ENCODE assay signal across 8 cellular contexts in the genomic region with DNA sequence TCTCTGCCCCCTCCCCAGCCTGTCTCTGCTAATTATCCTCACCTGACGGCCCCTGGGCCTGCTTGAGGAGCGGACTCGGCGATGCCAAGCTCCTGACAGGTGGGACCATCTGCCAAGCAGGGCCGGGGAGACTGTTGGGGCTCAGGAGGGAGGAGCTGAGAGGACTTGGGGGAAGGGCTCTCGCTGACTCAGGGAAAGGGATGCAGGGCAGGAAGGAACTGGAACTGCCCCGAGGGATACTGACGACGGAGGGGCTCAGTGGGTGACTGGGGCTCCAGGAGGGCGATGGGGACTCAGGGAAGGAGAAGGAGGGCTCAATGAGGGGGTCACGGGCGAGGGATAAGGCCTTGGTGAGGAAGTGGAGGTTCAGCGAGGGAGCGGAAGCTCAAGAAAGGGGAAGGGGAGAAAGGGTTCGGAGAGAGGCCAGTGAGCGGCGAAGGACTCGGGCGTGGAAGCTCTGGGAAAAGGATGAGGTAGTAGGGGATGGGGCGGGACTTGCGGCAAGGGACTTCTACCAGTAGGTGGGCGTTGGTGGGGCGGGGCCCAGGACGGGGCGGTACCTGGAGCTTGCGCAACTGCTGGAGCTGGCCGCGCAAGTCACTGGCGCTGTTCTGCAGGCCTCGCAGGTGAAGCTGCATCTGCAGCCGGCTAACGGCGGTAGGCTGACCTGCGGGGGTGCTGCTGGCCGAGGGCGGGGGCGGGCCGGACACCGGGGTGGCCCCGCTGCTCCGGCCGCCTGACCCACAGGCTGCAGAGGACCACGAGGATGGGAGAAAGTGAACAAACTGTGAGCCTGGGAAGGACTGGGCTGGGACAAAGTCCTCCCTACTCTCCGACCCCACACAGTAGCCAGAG. TPM values are rescaled to one million over a fixed set of nuclear protein-coding genes. Genes with fewer than 3 reads are reported as not detected.
DNase-seq lines count a peak whose midpoint lies in the region; ATAC-seq lines count a peak whose summit lies in the region.

No MANE protein-coding gene starts in this region.

- H3K27ac ChIP-seq in duodenal mucosa (ENCODE audit: low read depth, low read length): no peak overlapping the region

- ATAC-seq in GM18861 (IDR thresholded peaks at IDR 0.05; ENCODE audit: unreplicated experiment) (peak; percentile 47), HG03442 (IDR thresholded peaks at IDR 0.05; ENCODE audit: unreplicated experiment) (peak; percentile 63), HG03378 (IDR thresholded peaks at IDR 0.05; ENCODE audit: unreplicated experiment) (no peak)

- H3K9ac ChIP-seq in duodenal mucosa (ENCODE audit: low read depth in 1 of 2, low read length in 2 of 2): peak overlapping the region in 1 of 2 donors; percentile 47

- peaks cover 25 to 30% of the 10 kb centered on the region in 2 donors for H3K4me1 ChIP-seq in duodenal mucosa (ENCODE audit: control insufficient read depth in 1 of 2, insufficient read depth in 2 of 2, low read length in 2 of 2)

- no peaks in the 10 kb centered on the region for H3K9me3 ChIP-seq in duodenal mucosa (ENCODE audit: control insufficient read depth in 1 of 2, low read length in 2 of 2)

- peak overlapping the region; percentile 53 to 74 for H3K4me3 ChIP-seq in duodenal mucosa (ENCODE audit: low read depth in 1 of 2, low read length in 2 of 2)

- DNase-seq in NCI-H524 treated with DMSO at 0.1 percent for 48 hours (lab: John Stamatoyannopoulos, UW) (peak; percentile 75), mesenteric fat pad (ENCODE audit: low spot score) (peak; percentile 93)
- peak; percentile 95 to 97 for DNase-seq in activated CD4-positive, alpha-beta T cell treated with anti-CD3 and anti-CD28 coated beads, Interleukin-2, amount 50 U/mL, for 48 hours
- peak; percentile 75 to 80 for DNase-seq in stimulated activated CD8-positive, alpha-beta memory T cell treated with anti-CD3 and anti-CD28 coated beads, Interleukin-2, amount 100 ng/mL, for 1 hour (ENCODE audit: low read depth in 2 of 2)

- H3K27me3 ChIP-seq in duodenal mucosa (ENCODE audit: control insufficient read depth in 1 of 2, insufficient read depth in 2 of 2, low read length in 2 of 2): peaks cover 34 to 43% of the 10 kb centered on the region in 2 donors

- no peaks in the 10 kb centered on the region for H3K36me3 ChIP-seq in duodenal mucosa (ENCODE audit: control insufficient read depth in 1 of 2, insufficient read depth in 2 of 2, low read length in 2 of 2)

RNA-seq across cellular contexts. Expression of a gene that starts 46.5 kb away (rescaled TPM):
- 10.1 TPM for total RNA-seq in mesenteric fat pad
